19 cellular contexts compared by ENCODE assay signal in the genomic region with DNA sequence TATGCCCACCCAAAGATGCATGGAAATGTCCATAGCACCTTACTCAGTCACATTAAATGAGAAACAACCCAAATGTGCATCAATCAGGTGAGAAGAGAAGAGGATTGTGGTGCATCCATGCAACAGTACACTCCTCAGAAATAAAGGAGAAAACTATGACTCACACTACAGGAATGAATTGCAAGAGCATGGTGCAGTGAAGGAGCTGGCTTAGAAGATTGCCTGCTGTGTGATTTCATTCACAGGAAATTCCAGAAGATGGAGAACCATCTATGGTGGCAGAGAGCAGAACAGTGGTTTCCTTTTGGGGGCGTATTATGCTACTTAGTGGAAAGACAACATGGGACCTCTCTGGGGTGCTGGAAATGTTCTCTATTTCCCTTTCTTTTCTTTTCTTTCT.
"Had no signal": no experiment of that assay in that cellular context is flagged by ENCODE, and none has a peak within 500 bp of the region (broad histone marks: within the 10 kb centered on the region; RNA-seq: fewer than 3 reads in every experiment).

No MANE protein-coding gene starts in this region.

- H3K4me3 Mint-ChIP-seq: activated CD8-positive, alpha-beta memory T cell treated with anti-CD3 and anti-CD28 coated beads, Interleukin-2, amount 10 ng/mL, durations not matched to agents 7 days and 5 days; activated naive CD8-positive, alpha-beta T cell treated with anti-CD3 and anti-CD28 coated beads for 36 hours; activated T-cell treated with anti-CD3 and anti-CD28 coated beads, Interleukin-2, amount 50 U/mL, for 4 hours; central memory CD8-positive, alpha-beta T cell; dendritic cell treated with granulocyte-macrophage colony-stimulating factor and Interleukin-4, amounts not matched to agents 40 ng/mL and 50 ng/mL, for 4 days; effector memory CD8-positive, alpha-beta T cell; natural killer cell treated with Interleukin-12 subunit alpha and Interleukin-12 subunit beta and Interleukin-15 and Interleukin-18, amount 100 ng/mL, for 72 hours; stimulated activated naive B cell treated with anti-CD40 and anti-IgM and Interleukin-4, amounts not matched to agents 10 μg/mL and 1 μg/mL and 100 μg/mL, for 72 hours had no signal

- H3K36me3 ChIP-seq: prostate gland, sigmoid colon, transverse colon had no signal

- H3K4me1 ChIP-seq: prostate gland, sigmoid colon, transverse colon had no signal

- H3K27me3 Mint-ChIP-seq: activated CD8-positive, alpha-beta memory T cell treated with anti-CD3 and anti-CD28 coated beads, Interleukin-2, amount 10 ng/mL, durations not matched to agents 7 days and 5 days; activated naive CD8-positive, alpha-beta T cell treated with anti-CD3 and anti-CD28 coated beads for 36 hours; central memory CD8-positive, alpha-beta T cell; dendritic cell treated with granulocyte-macrophage colony-stimulating factor and Interleukin-4, amounts not matched to agents 40 ng/mL and 50 ng/mL, for 4 days had no signal

- H3K9me3 ChIP-seq: prostate gland, sigmoid colon had no signal

- H3K27ac ChIP-seq: epithelial cell of prostate, prostate gland, sigmoid colon, transverse colon had no signal

- H3K27me3 ChIP-seq: sigmoid colon, transverse colon had no signal

- H3K36me3 Mint-ChIP-seq: activated CD8-positive, alpha-beta memory T cell treated with anti-CD3 and anti-CD28 coated beads, Interleukin-2, amount 10 ng/mL, durations not matched to agents 7 days and 5 days; activated naive CD8-positive, alpha-beta T cell treated with anti-CD3 and anti-CD28 coated beads for 36 hours; stimulated activated naive B cell treated with anti-CD40 and anti-IgM and Interleukin-4, amounts not matched to agents 10 μg/mL and 1 μg/mL and 100 μg/mL, for 72 hours had no signal

- H3K27ac Mint-ChIP-seq: activated CD8-positive, alpha-beta memory T cell treated with anti-CD3 and anti-CD28 coated beads, Interleukin-2, amount 10 ng/mL, durations not matched to agents 7 days and 5 days; activated naive CD8-positive, alpha-beta T cell treated with anti-CD3 and anti-CD28 coated beads for 36 hours; dendritic cell treated with granulocyte-macrophage colony-stimulating factor and Interleukin-4, amounts not matched to agents 40 ng/mL and 50 ng/mL, for 4 days; effector memory CD8-positive, alpha-beta T cell; natural killer cell treated with Interleukin-12 subunit alpha and Interleukin-12 subunit beta and Interleukin-15 and Interleukin-18, amount 100 ng/mL, for 72 hours; stimulated activated naive B cell treated with anti-CD40 and anti-IgM and Interleukin-4, amounts not matched to agents 10 μg/mL and 1 μg/mL and 100 μg/mL, for 72 hours had no signal

- ATAC-seq: activated CD8-positive, alpha-beta memory T cell treated with anti-CD3 and anti-CD28 coated beads, Interleukin-2, amount 10 ng/mL, durations not matched to agents 7 days and 5 days; activated T-cell treated with anti-CD3 and anti-CD28 coated beads, Interleukin-2, amount 50 U/mL, for 4 hours; effector memory CD8-positive, alpha-beta T cell; natural killer cell treated with Interleukin-12 subunit alpha and Interleukin-12 subunit beta and Interleukin-15 and Interleukin-18, amount 100 ng/mL, for 72 hours; stimulated activated naive B cell treated with anti-CD40 and anti-IgM and Interleukin-4, amounts not matched to agents 10 μg/mL and 1 μg/mL and 100 μg/mL, for 72 hours had no signal

- H3K4me1 Mint-ChIP-seq: stimulated activated naive B cell treated with anti-CD40 and anti-IgM and Interleukin-4, amounts not matched to agents 10 μg/mL and 1 μg/mL and 100 μg/mL, for 72 hours had no signal

- DNase-seq: activated CD4-positive, alpha-beta T cell treated with anti-CD3 and anti-CD28 coated beads for 1 hour; activated CD4-positive, alpha-beta T cell treated with anti-CD3 and anti-CD28 coated beads, Interleukin-2, amount 50 U/mL, for 48 hours; activated CD8-positive, alpha-beta memory T cell treated with anti-CD3 and anti-CD28 coated beads, Interleukin-2, amount 10 ng/mL, durations not matched to agents 7 days and 5 days; activated gamma-delta T cell; activated naive CD8-positive, alpha-beta T cell treated with anti-CD3 and anti-CD28 coated beads for 36 hours; activated T-cell treated with anti-CD3 and anti-CD28 coated beads, Interleukin-2, amount 50 U/mL, for 4 hours; anterior cingulate cortex; effector memory CD8-positive, alpha-beta T cell; hippocampal formation; mammary epithelial cell; sigmoid colon; stimulated activated CD4-positive, alpha-beta T cell treated with anti-CD3 and anti-CD28 coated beads, Interleukin-2, amount 100 ng/mL, for 24 hours; stimulated activated naive B cell treated with anti-CD40 and anti-IgM and Interleukin-4, amounts not matched to agents 10 μg/mL and 1 μg/mL and 100 μg/mL, for 72 hours; transverse colon had no signal

- H3K4me3 ChIP-seq: prostate gland, sigmoid colon, transverse colon had no signal
